In genomic region chr21:17438642-17439041, GRCh38 we compare ENCODE assay signal across 16 cellular contexts.
DNase-seq lines count a peak whose midpoint lies in the region; ATAC-seq and TF ChIP-seq lines count a peak whose summit lies in the region.
"Had no signal": no experiment of that assay in that cellular context is flagged by ENCODE, and none has a peak within 500 bp of the region (broad histone marks: within the 10 kb centered on the region; RNA-seq: fewer than 3 reads in every experiment).

No MANE protein-coding gene starts in this region.

- no peaks in the 10 kb centered on the region for H3K27me3 ChIP-seq in GM23338 (ENCODE audit: insufficient read depth)
- H3K27me3 ChIP-seq: brain microvascular endothelial cell, foreskin keratinocyte had no signal

- DNase-seq in GM23338 (ENCODE audit: low spot score) (peak; percentile 72), NCI-H2227 (lab: John Stamatoyannopoulos, UW; ENCODE audit: unreplicated experiment) (peak; percentile 65), caudate nucleus (lab: John Stamatoyannopoulos, UW) (peak in 4 of 61 donors; percentile 6 to 12 (median 12)), AG08395 (ENCODE audit: low spot score) (no peak)
- DNase-seq in stimulated activated CD4-positive, alpha-beta T cell treated with anti-CD3 and anti-CD28 coated beads, Interleukin-2, amount 100 ng/mL, for 48 hours, result no peak
- DNase-seq in activated naive CD4-positive, alpha-beta T cell (lab: John Stamatoyannopoulos, UW), result no peak
- DNase-seq: activated naive CD4-positive, alpha-beta T cell treated with anti-CD3 and anti-CD28 coated beads for 36 hours; brain microvascular endothelial cell; DMS153; foreskin keratinocyte; GOT3; Kasumi-1; NCI-H187 treated with DMSO at 0.1 percent for 48 hours had no signal

- H3K9me2 ChIP-seq in GM23338 (ENCODE audit: insufficient read depth), result no peaks in the 10 kb centered on the region

- H3K27ac Mint-ChIP-seq in GM23338, result no peak overlapping the region
- H3K27ac Mint-ChIP-seq in nephron, result peak overlapping the region; percentile 25 to 95 (median 93)
- H3K27ac Mint-ChIP-seq: activated naive CD4-positive, alpha-beta T cell treated with anti-CD3 and anti-CD28 coated beads for 36 hours had no signal

- H3K4me3 ChIP-seq in GM23338, result no peak overlapping the region

- H3K27me3 Mint-ChIP-seq in GM23338 (ENCODE audit: insufficient read depth, low read depth, poor library complexity) (peaks cover 7% of the 10 kb centered on the region), nephron (ENCODE audit: low read depth) (no peaks in the 10 kb centered on the region)

- H3F3A ChIP-seq in GM23338 (replicated peaks; ENCODE audit: low read depth), result no peaks in the 10 kb centered on the region

- peak overlapping the region; percentile 36 for H3K4me2 ChIP-seq in GM23338

- H3K36me3 Mint-ChIP-seq in GM23338 (ENCODE audit: low read depth) (no peaks in the 10 kb centered on the region), nephron (ENCODE audit: low read depth) (no peaks in the 10 kb centered on the region)

- ATAC-seq in GM23338, result peak; percentile 98
- ATAC-seq in GM19395 (IDR thresholded peaks at IDR 0.05; ENCODE audit: unreplicated experiment), result no peak
- ATAC-seq: foreskin keratinocyte had no signal

- H3K27ac ChIP-seq in GM23338 (ENCODE audit: low read depth) (no peak overlapping the region), caudate nucleus (ENCODE audit: low read depth, low read length) (peak overlapping the region; percentile 59)
- H3K27ac ChIP-seq: brain microvascular endothelial cell, foreskin keratinocyte, parathyroid adenoma had no signal

- H2AFZ ChIP-seq in GM23338, result no peak overlapping the region
- H2AFZ ChIP-seq: parathyroid adenoma had no signal

- no peaks in the 10 kb centered on the region for H3K36me3 ChIP-seq in GM23338 (ENCODE audit: insufficient read depth)
- H3K36me3 ChIP-seq: brain microvascular endothelial cell had no signal

- H3K4me3 Mint-ChIP-seq in GM23338 (peak overlapping the region; percentile 44), nephron (no peak overlapping the region)
- H3K4me3 Mint-ChIP-seq: activated naive CD4-positive, alpha-beta T cell treated with anti-CD3 and anti-CD28 coated beads for 36 hours had no signal

- H3K9me3 Mint-ChIP-seq in GM23338 (no peaks in the 10 kb centered on the region), nephron (no peaks in the 10 kb centered on the region)
- H3K9me3 Mint-ChIP-seq: activated naive CD4-positive, alpha-beta T cell treated with anti-CD3 and anti-CD28 coated beads for 36 hours had no signal

- TF ChIP-seq CTCF in GM23338 (conservative IDR thresholded peaks at IDR 0.05; ENCODE audit: low read depth in 2 of 2) (no peak), nephron (IDR thresholded peaks at IDR 0.05; ENCODE audit: unreplicated experiment in 3 of 3) (no peak)

- no peaks in the 10 kb centered on the region for H3K79me2 ChIP-seq in GM23338 (replicated peaks; ENCODE audit: insufficient read depth)
- H3K79me2 ChIP-seq: parathyroid adenoma had no signal

- H3K4me1 Mint-ChIP-seq in GM23338 (peaks cover 39% of the 10 kb centered on the region), nephron (peaks cover 48% of the 10 kb centered on the region)

- H3K4me1 ChIP-seq in GM23338 (ENCODE audit: insufficient read depth), result peaks cover 15% of the 10 kb centered on the region
- H3K4me1 ChIP-seq: parathyroid adenoma had no signal

- H4K20me1 ChIP-seq in GM23338 (replicated peaks; ENCODE audit: insufficient read depth), result no peaks in the 10 kb centered on the region

TF ChIP-seq in GM23338, 12 proteins besides CTCF, POLR2A, EP300 and RAD21:
- TF ChIP-seq REST (IDR thresholded peaks at IDR 0.05; ENCODE audit: unreplicated experiment) (no peak), ZNF462 (CRISPR knock-in tag; IDR thresholded peaks at IDR 0.05) (peak; percentile 47; the same call in 1 of the 2 replicates)

Comparison
In these comparisons a context has a peak if more than half of its experiments do, and no peak if none do; other contexts are left out.
1. DNase-seq: peak in GM23338 (single experiment) and NCI-H2227 (single experiment); none in AG08395 (single experiment), stimulated activated CD4-positive, alpha-beta T cell treated with anti-CD3 and anti-CD28 coated beads, Interleukin-2, amount 100 ng/mL, for 48 hours (0 of 2) and activated naive CD4-positive, alpha-beta T cell (0 of 4).